Comparison of ENCODE assay signal across 27 cellular contexts in the genomic region with DNA sequence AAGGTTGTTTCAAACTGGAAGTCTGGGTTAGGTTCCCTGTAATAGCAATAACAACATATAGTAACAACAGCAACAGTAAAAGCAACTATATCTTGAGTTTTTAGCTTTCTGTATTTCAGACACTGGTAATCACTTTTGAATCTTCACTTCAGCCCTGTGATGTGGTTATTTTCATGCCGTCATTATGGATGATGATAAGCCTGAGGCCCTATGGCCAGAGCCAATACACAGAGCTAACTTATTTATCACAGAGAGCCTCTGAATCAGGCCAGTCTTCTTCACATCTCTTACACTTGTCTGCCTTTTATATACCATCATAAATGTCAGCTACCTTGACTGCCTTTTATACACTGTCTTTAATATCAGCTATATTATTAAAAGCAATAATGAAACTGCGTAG.
"Had no signal": no experiment of that assay in that cellular context is flagged by ENCODE, and none has a peak within 500 bp of the region (broad histone marks: within the 10 kb centered on the region; RNA-seq: fewer than 3 reads in every experiment).

No MANE protein-coding gene starts in this region.

- FAIRE-seq: endometrium, frontal cortex, islet of Langerhans, keratinocyte had no signal

- ATAC-seq: effector memory CD8-positive, alpha-beta T cell; esophagus mucosa; gastroesophageal sphincter; heart right ventricle; left cardiac atrium; left lobe of liver; lower lobe of right lung; mucosa of descending colon; naive thymus-derived CD8-positive, alpha-beta T cell had no signal

- H3K27me3 ChIP-seq: colonic mucosa, esophagus squamous epithelium, gastroesophageal sphincter, heart right ventricle had no signal

- H3K4me1 Mint-ChIP-seq: endodermal cell; naive B cell; naive thymus-derived CD8-positive, alpha-beta T cell had no signal

- H3K9me3 Mint-ChIP-seq: dendritic cell treated with granulocyte-macrophage colony-stimulating factor and Interleukin-4, amounts not matched to agents 40 ng/mL and 50 ng/mL, for 4 days; effector memory CD8-positive, alpha-beta T cell; endodermal cell; mesothelial cell of epicardium; naive B cell; naive thymus-derived CD8-positive, alpha-beta T cell had no signal

- H3K36me3 ChIP-seq: colonic mucosa, esophagus squamous epithelium, gastroesophageal sphincter, heart right ventricle, left ventricle myocardium inferior, lower lobe of right lung had no signal

- DNase-seq: colonic mucosa; cortex of kidney; effector CD8-positive, alpha-beta T cell; effector memory CD8-positive, alpha-beta T cell; endodermal cell; erythroblast; esophagus squamous epithelium; foreskin fibroblast; heart right ventricle; hippocampal formation; left cardiac atrium; left ventricle myocardium inferior; lower lobe of right lung; mesenchymal stem cell; mucosa of descending colon; naive B cell; naive thymus-derived CD8-positive, alpha-beta T cell had no signal

- H3K27me3 Mint-ChIP-seq: dendritic cell treated with granulocyte-macrophage colony-stimulating factor and Interleukin-4, amounts not matched to agents 40 ng/mL and 50 ng/mL, for 4 days; effector memory CD8-positive, alpha-beta T cell; naive B cell; naive thymus-derived CD8-positive, alpha-beta T cell had no signal

- H3K36me3 Mint-ChIP-seq: mesothelial cell of epicardium, naive B cell had no signal

- H3K4me3 ChIP-seq: colonic mucosa, esophagus squamous epithelium, gastroesophageal sphincter, heart right ventricle, left ventricle myocardium inferior, lower lobe of right lung, mucosa of descending colon had no signal

- H3K9me3 ChIP-seq: colonic mucosa, esophagus squamous epithelium, gastroesophageal sphincter, heart right ventricle, left ventricle myocardium inferior, lower lobe of right lung, mucosa of descending colon had no signal

- H3K4me1 ChIP-seq: colonic mucosa, esophagus squamous epithelium, gastroesophageal sphincter, heart right ventricle, lower lobe of right lung had no signal

- H3K4me3 Mint-ChIP-seq: dendritic cell treated with granulocyte-macrophage colony-stimulating factor and Interleukin-4, amounts not matched to agents 40 ng/mL and 50 ng/mL, for 4 days; effector memory CD8-positive, alpha-beta T cell; endodermal cell; mesothelial cell of epicardium; naive thymus-derived CD8-positive, alpha-beta T cell had no signal

- H3K27ac Mint-ChIP-seq: dendritic cell treated with granulocyte-macrophage colony-stimulating factor and Interleukin-4, amounts not matched to agents 40 ng/mL and 50 ng/mL, for 4 days; effector memory CD8-positive, alpha-beta T cell; endodermal cell; mesothelial cell of epicardium; naive B cell; naive thymus-derived CD8-positive, alpha-beta T cell had no signal

- H3K27ac ChIP-seq: colonic mucosa, epithelial cell of prostate, esophagus squamous epithelium, gastroesophageal sphincter, heart right ventricle, left ventricle myocardium inferior, lower lobe of right lung had no signal
